In the genomic region with DNA sequence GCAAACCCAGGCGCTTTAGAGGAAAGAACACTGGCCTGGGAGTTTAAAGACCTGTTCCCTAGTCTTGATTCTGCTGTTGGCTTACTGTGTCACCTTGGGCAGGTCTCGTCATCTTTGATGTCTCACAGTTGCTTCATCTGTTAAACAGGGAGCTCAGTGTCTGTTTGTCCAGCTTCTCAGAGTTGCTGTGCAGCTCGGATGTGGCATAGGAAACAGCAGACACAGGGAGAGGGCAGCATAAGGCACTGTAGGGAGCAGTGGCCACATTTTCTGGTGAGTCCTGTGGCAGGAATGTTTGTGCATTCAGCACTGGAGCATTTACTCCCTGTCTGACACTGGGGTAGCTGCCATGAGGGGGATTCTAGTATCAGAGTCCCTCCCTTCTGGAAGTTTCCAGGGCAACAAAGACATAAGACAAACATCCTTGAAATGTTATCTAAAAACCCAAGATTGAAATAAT, we compare ENCODE assay signal across 9 cellular contexts. TPM values are rescaled to one million over a fixed set of nuclear protein-coding genes. Genes with fewer than 3 reads are reported as not detected.
DNase-seq lines count a peak whose midpoint lies in the region; ATAC-seq and TF ChIP-seq lines count a peak whose summit lies in the region.
"Had no signal": no experiment of that assay in that cellular context is flagged by ENCODE, and none has a peak within 500 bp of the region (broad histone marks: within the 10 kb centered on the region; RNA-seq: fewer than 3 reads in every experiment).

No MANE protein-coding gene starts in this region.

- H3K36me3 ChIP-seq in HUES6 (ENCODE audit: control insufficient read depth, insufficient read depth, low read length), result peaks cover 45% of the 10 kb centered on the region
- peaks cover 9% of the 10 kb centered on the region for H3K36me3 ChIP-seq in breast epithelium

- H3K9ac ChIP-seq in HUES6 (ENCODE audit: low read length), result peak overlapping the region; percentile 84

- TF ChIP-seq POLR2A in breast epithelium (IDR thresholded peaks at IDR 0.05), result no peak

- H3K4me1 ChIP-seq in HUES6 (ENCODE audit: control insufficient read depth, insufficient read depth, low read length) (peaks cover 53% of the 10 kb centered on the region), breast epithelium (peaks cover 8 to 21% of the 10 kb centered on the region in 2 donors)

- no peaks in the 10 kb centered on the region for H3K9me3 ChIP-seq in HUES6 (ENCODE audit: control insufficient read depth, insufficient read depth, low read depth, low read length)
- no peaks in the 10 kb centered on the region for H3K9me3 ChIP-seq in breast epithelium

- DNase-seq in AG08396 (ENCODE audit: low spot score), result peak; percentile 90
- no peak for DNase-seq in breast epithelium (ENCODE audit: low spot score in 2 of 2)
- DNase-seq in myocyte (ENCODE audit: low read depth), result peak; percentile 80
- DNase-seq in NCI-H510A treated with DMSO at 0.1 percent for 48 hours (lab: John Stamatoyannopoulos, UW), result no peak
- DNase-seq in GM10266 (ENCODE audit: extremely low spot score), result no peak
- DNase-seq in GOT3 (lab: John Stamatoyannopoulos, UW), result no peak
- DNase-seq: activated gamma-delta T cell treated with Interleukin-2 at 50 U/mL for 16 hours had no signal

- no peak for ATAC-seq in HG02759 (IDR thresholded peaks at IDR 0.05; ENCODE audit: unreplicated experiment)

- intact Hi-C loops in breast epithelium (cut with DNase I; ENCODE audit: low total_unique reads), result no loop called here

- H3K27me3 ChIP-seq in HUES6 (ENCODE audit: control insufficient read depth, insufficient read depth, low read length) (no peaks in the 10 kb centered on the region), breast epithelium (no peaks in the 10 kb centered on the region)

- TF ChIP-seq CTCF in breast epithelium (IDR thresholded peaks at IDR 0.05) (no peak), GM10266 (IDR thresholded peaks at IDR 0.05; ENCODE audit: control insufficient read depth, insufficient read depth, low read depth, missing control alignments) (no peak)

- H3K4me3 ChIP-seq in HUES6 (ENCODE audit: low read depth, low read length), result no peak overlapping the region
- peak overlapping the region in 2 of 3 donors; percentile 87 to 92 for H3K4me3 ChIP-seq in breast epithelium

- H3K27ac ChIP-seq in HUES6 (ENCODE audit: low read depth, low read length) (0 out of 2 replicates have a peak overlapping the region, but pooled peaks have one; percentile 97), breast epithelium (peak overlapping the region; percentile 97 to 98)

RNA-seq across cellular contexts. Expression of a gene that starts 2.0 kb away (rescaled TPM):
- total RNA-seq in breast epithelium, result 10 to 100 TPM; 43.7 to 70.8 (median 68.2) TPM
- total RNA-seq in myocyte, result 262 and 362 TPM in 2 replicates
- polyA plus RNA-seq in myocyte (2012), result 117 TPM

RNA-seq across cellular contexts. Expression of a gene that starts 8.5 kb away (rescaled TPM):
- total RNA-seq in breast epithelium, result 1 to 10 TPM; 1.9 to 5.7 (median 4.6) TPM
- 17.8 and 21.2 TPM in 2 replicates for total RNA-seq in myocyte
- polyA plus RNA-seq in myocyte (2012), result 7.3 TPM

RNA-seq across cellular contexts. Expression of a gene that starts 29.2 kb away (rescaled TPM):
- total RNA-seq in breast epithelium (100 to 1,000 TPM; 156 to 297 (median 267) TPM), myocyte (202 and 252 TPM in 2 replicates)
- 278 TPM for polyA plus RNA-seq in myocyte (2012)

RNA-seq across cellular contexts. Expression of a gene that starts 47.3 kb away (rescaled TPM):
- total RNA-seq in breast epithelium (10 to 100 TPM in 2 of 3 donors, 1 to 10 TPM in 1; 5.0 to 54.0 (median 30.2) TPM), myocyte (0.32 TPM in 1 of 2 replicates, not detected in the other)
- polyA plus RNA-seq in myocyte (2012), result not detected

RNA-seq across cellular contexts. Expression of a gene that starts 47.5 kb away (rescaled TPM):
- total RNA-seq in breast epithelium, result 10 to 100 TPM in 2 of 3 donors, 1 to 10 TPM in 1; 8.0 to 23.4 (median 15.4) TPM
- not detected in 2 replicates for total RNA-seq in myocyte
- 0.30 TPM for polyA plus RNA-seq in myocyte (2012)

Comparison
In these comparisons a context has a peak if more than half of its experiments do, and no peak if none do; other contexts are left out.
1. DNase-seq: peak in AG08396 (single experiment) and myocyte (single experiment); none in breast epithelium (0 of 2), NCI-H510A treated with DMSO at 0.1 percent for 48 hours (single experiment), GM10266 (single experiment) and GOT3 (single experiment).